ENCODE assay signal across 9 cellular contexts in the genomic region with DNA sequence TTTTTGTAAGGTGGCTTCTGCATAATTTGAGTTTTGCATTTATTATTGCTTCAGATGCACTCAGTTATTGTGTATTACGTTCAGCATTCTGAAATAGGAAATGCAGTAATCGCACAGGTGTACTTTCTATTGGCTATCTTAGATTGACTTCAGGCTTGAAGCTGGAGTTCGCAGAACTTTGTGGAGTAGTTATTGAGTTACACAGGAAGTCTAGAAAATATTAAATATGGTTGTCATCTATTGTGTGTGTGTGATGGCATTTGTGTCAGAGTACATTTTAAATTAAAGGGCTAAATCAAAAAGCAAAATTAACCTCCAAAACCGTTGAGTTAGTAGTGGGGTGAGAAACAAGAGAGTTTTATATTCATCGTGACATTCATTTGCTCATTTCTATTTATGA. TPM values are rescaled to one million over a fixed set of nuclear protein-coding genes. Genes with fewer than 3 reads are reported as not detected.
DNase-seq lines count a peak whose midpoint lies in the region; ATAC-seq and TF ChIP-seq lines count a peak whose summit lies in the region.
"Had no signal": no experiment of that assay in that cellular context is flagged by ENCODE, and none has a peak within 500 bp of the region (broad histone marks: within the 10 kb centered on the region; RNA-seq: fewer than 3 reads in every experiment).

No MANE protein-coding gene starts in this region.

- peak overlapping the region; percentile 3 to 41 for H3K9ac ChIP-seq in duodenal mucosa (ENCODE audit: low read depth in 1 of 2, low read length in 2 of 2)

- peak overlapping the region; percentile 88 for H3K4me3 ChIP-seq in GM12865 (ENCODE audit: low read depth, low read length)
- peak overlapping the region; percentile 68 to 85 for H3K4me3 ChIP-seq in duodenal mucosa (ENCODE audit: low read depth in 1 of 2, low read length in 2 of 2)
- H3K4me3 ChIP-seq in neutrophil (ENCODE audit: low read depth in 1 of 2, low read length in 1 of 2) = peak overlapping the region in 1 of 2 experiments; percentile 79
- H3K4me3 ChIP-seq: SJSA1 had no signal

- H3K4me1 ChIP-seq in duodenal mucosa (ENCODE audit: control insufficient read depth in 1 of 2, insufficient read depth in 2 of 2, low read length in 2 of 2) (peaks cover 15 to 17% of the 10 kb centered on the region in 2 donors), neutrophil (ENCODE audit: control insufficient read depth in 1 of 2, insufficient read depth in 1 of 2, low read depth in 1 of 2, low read length in 1 of 2) (peaks cover 38 to 41% of the 10 kb centered on the region in 2 experiments)

- no peaks in the 10 kb centered on the region for H3K9me3 ChIP-seq in duodenal mucosa (ENCODE audit: control insufficient read depth in 1 of 2, low read length in 2 of 2)
- H3K9me3 ChIP-seq in neutrophil = no peaks in the 10 kb centered on the region
- H3K9me3 ChIP-seq: SJSA1 had no signal

- ATAC-seq in HG02571 (IDR thresholded peaks at IDR 0.05; ENCODE audit: unreplicated experiment) = no peak

- H3K27ac ChIP-seq in duodenal mucosa (ENCODE audit: low read depth, low read length) (no peak overlapping the region), neutrophil (peak overlapping the region; percentile 96)
- H3K27ac ChIP-seq: SJSA1 had no signal

- H3K27me3 ChIP-seq in duodenal mucosa (ENCODE audit: control insufficient read depth in 1 of 2, insufficient read depth in 2 of 2, low read length in 2 of 2) (no peaks in the 10 kb centered on the region), neutrophil (no peaks in the 10 kb centered on the region)
- H3K27me3 ChIP-seq: SJSA1 had no signal

- peak; percentile 58 for DNase-seq in GM12865 (ENCODE audit: low read depth)
- peak; percentile 52 for DNase-seq in NOMO-1 treated with dmso at 0.1 percent for 144 hours (lab: John Stamatoyannopoulos, UW; ENCODE audit: unreplicated experiment)
- no peak for DNase-seq in NCI-H2081 treated with DMSO at 0.1 percent for 48 hours (lab: John Stamatoyannopoulos, UW)
- DNase-seq in iPS-NIHi11 (ENCODE audit: low spot score) = no peak
- DNase-seq in H4 (ENCODE audit: low spot score) = no peak

- H3K36me3 ChIP-seq in duodenal mucosa (ENCODE audit: control insufficient read depth in 1 of 2, insufficient read depth in 2 of 2, low read length in 2 of 2) = peaks cover 0 to 3% of the 10 kb centered on the region in 2 donors
- H3K36me3 ChIP-seq in neutrophil = no peaks in the 10 kb centered on the region

- TF ChIP-seq CTCF in GM12865 (IDR thresholded peaks at IDR 0.05; ENCODE audit: insufficient read depth, low read depth, low read length, missing control alignments) (no peak), neutrophil (IDR thresholded peaks at IDR 0.05) (no peak)

RNA-seq across cellular contexts. Expression of gene ARID2, which starts 2.7 kb away (rescaled TPM):
- total RNA-seq in H4 (2014; rRNA removed; shearing (Covaris generic)) = 12.1 and 12.8 TPM in 2 replicates

Comparison
In these comparisons a context has a peak if more than half of its experiments do, and no peak if none do; other contexts are left out.
1. DNase-seq: peak in GM12865 (single experiment) and NOMO-1 treated with dmso at 0.1 percent for 144 hours (single experiment); none in NCI-H2081 treated with DMSO at 0.1 percent for 48 hours (single experiment), iPS-NIHi11 (single experiment) and H4 (single experiment).